Comparison of ENCODE assay signal across 8 cellular contexts in genomic region chr12:96035283-96036236, GRCh38. TPM values are rescaled to one million over a fixed set of nuclear protein-coding genes. Genes with fewer than 3 reads are reported as not detected.
DNase-seq lines count a peak whose midpoint lies in the region; ATAC-seq, FAIRE-seq and TF ChIP-seq lines count a peak whose summit lies in the region.

Gene LTA4H (minus strand): TSS chr12:96035587. CDS start chr12:96035519, 68 bp downstream.

- intact Hi-C loops in Calu3 (cut with micrococcal nuclease; ENCODE audit: unreplicated experiment) = loop anchor here (2.0 kb wide), 1 partner anchor 13 kb away; no protein-coding TSS in a partner anchor

- H3K27ac Mint-ChIP-seq in Calu3 (ENCODE audit: unreplicated experiment) = no peak within 1 kb of the TSS
- no peak within 1 kb of the TSS for H3K27ac Mint-ChIP-seq in activated CD8-positive, alpha-beta memory T cell treated with anti-CD3 and anti-CD28 coated beads, Interleukin-2, amount 10 ng/mL, durations not matched to agents 7 days and 5 days

- FAIRE-seq in endometrium (lab: Jason Lieb, UNC) = peak; percentile 96

- DNase-seq in Calu3 (peak; percentile 98), NT2/D1 (ENCODE audit: low read depth, low spot score) (peak; percentile 99), mesenteric fat pad (ENCODE audit: low spot score) (peak; percentile 97)
- peak; percentile 98 for DNase-seq in activated CD8-positive, alpha-beta memory T cell treated with anti-CD3 and anti-CD28 coated beads, Interleukin-2, amount 10 ng/mL, durations not matched to agents 7 days and 5 days
- peak; percentile 83 for DNase-seq in stimulated activated CD8-positive, alpha-beta memory T cell treated with anti-CD3 and anti-CD28 coated beads, Interleukin-15, amount 100 ng/mL, for 24 hours (ENCODE audit: low read depth)

- no peaks in the 10 kb centered on the region for H3K27me3 Mint-ChIP-seq in Calu3 (ENCODE audit: unreplicated experiment)
- H3K27me3 Mint-ChIP-seq in activated CD8-positive, alpha-beta memory T cell treated with anti-CD3 and anti-CD28 coated beads, Interleukin-2, amount 10 ng/mL, durations not matched to agents 7 days and 5 days = no peaks in the 10 kb centered on the region

- no peaks in the 10 kb centered on the region for H3K9me3 ChIP-seq in HUES48 (ENCODE audit: control insufficient read depth, insufficient read depth, low read length)
- no peaks in the 10 kb centered on the region for H3K9me3 ChIP-seq in NT2/D1 (ENCODE audit: insufficient read depth, low read length)

- no peaks in the 10 kb centered on the region for H3K36me3 Mint-ChIP-seq in Calu3 (ENCODE audit: insufficient read depth, unreplicated experiment)
- no peaks in the 10 kb centered on the region for H3K36me3 Mint-ChIP-seq in activated CD8-positive, alpha-beta memory T cell treated with anti-CD3 and anti-CD28 coated beads, Interleukin-2, amount 10 ng/mL, durations not matched to agents 7 days and 5 days

- H3K27me3 ChIP-seq in HUES48 (ENCODE audit: control insufficient read depth, insufficient read depth, low read length) = no peaks in the 10 kb centered on the region
- no peaks in the 10 kb centered on the region for H3K27me3 ChIP-seq in NT2/D1 (ENCODE audit: insufficient read depth, insufficient read length)

- H3K9ac ChIP-seq in HUES48 (ENCODE audit: low read depth, low read length) = peak within 1 kb of the TSS; percentile 64
- H3K9ac ChIP-seq in NT2/D1 (ENCODE audit: insufficient read length, low read depth) = peak within 1 kb of the TSS; percentile 97

- CTCF ChIA-PET in Calu3 (lab: Charles Lee) = interaction anchor here (0.5 to 2.3 kb wide), 6 partner anchors 9 to 660 kb away, joined by 3 to 9 read pairs (median 4); no protein-coding TSS in a partner anchor
- CTCF ChIA-PET in activated CD8-positive, alpha-beta memory T cell treated with anti-CD3 and anti-CD28 coated beads, Interleukin-2, amount 10 ng/mL, durations not matched to agents 7 days and 5 days (lab: Charles Lee) = interaction anchor here (0.5 to 1.4 kb wide), 11 partner anchors 9 to 882 kb away, joined by 3 to 4 read pairs (median 3); partner anchors contain the start of genes AMDHD1 and CFAP54

- H3K4me3 ChIP-seq in HUES48 (ENCODE audit: low read depth, low read length) (peak within 1 kb of the TSS; percentile 97), NT2/D1 (ENCODE audit: insufficient read length, low read depth) (peak within 1 kb of the TSS; percentile 99)

- peak; percentile 92 for ATAC-seq in GM21423 (IDR thresholded peaks at IDR 0.05; ENCODE audit: unreplicated experiment)
- ATAC-seq in activated CD8-positive, alpha-beta memory T cell treated with anti-CD3 and anti-CD28 coated beads, Interleukin-2, amount 10 ng/mL, durations not matched to agents 7 days and 5 days = peak; percentile 94

- TSS peak; percentile 79 for BruUV-seq in Calu3 (replicated peaks; lab: Mats Ljungman, UMichigan)

- H3K27ac ChIP-seq in HUES48 (ENCODE audit: low read depth, low read length) = peak within 1 kb of the TSS; percentile 79

- TF ChIP-seq CTCF in Calu3 (IDR thresholded peaks at IDR 0.05; ENCODE audit: unreplicated experiment) = no peak

- H3K4me1 ChIP-seq in HUES48 (ENCODE audit: control insufficient read depth, insufficient read depth, low read length) (peaks cover 6% of the 10 kb centered on the region), NT2/D1 (ENCODE audit: insufficient read depth, insufficient read length) (no peaks in the 10 kb centered on the region)

- peaks cover 4% of the 10 kb centered on the region for H3K4me1 Mint-ChIP-seq in Calu3 (ENCODE audit: low read depth, unreplicated experiment)
- peaks cover 8% of the 10 kb centered on the region for H3K4me1 Mint-ChIP-seq in activated CD8-positive, alpha-beta memory T cell treated with anti-CD3 and anti-CD28 coated beads, Interleukin-2, amount 10 ng/mL, durations not matched to agents 7 days and 5 days

- H3K36me3 ChIP-seq in HUES48 (ENCODE audit: control insufficient read depth, insufficient read depth, low read length) (no peaks in the 10 kb centered on the region), NT2/D1 (ENCODE audit: insufficient read depth, insufficient read length, low read length) (peaks cover 3% of the 10 kb centered on the region)

- no peaks in the 10 kb centered on the region for H3K9me3 Mint-ChIP-seq in Calu3 (ENCODE audit: low read depth, unreplicated experiment)
- no peaks in the 10 kb centered on the region for H3K9me3 Mint-ChIP-seq in activated CD8-positive, alpha-beta memory T cell treated with anti-CD3 and anti-CD28 coated beads, Interleukin-2, amount 10 ng/mL, durations not matched to agents 7 days and 5 days (ENCODE audit: low read depth)

- H3K4me3 Mint-ChIP-seq in Calu3 (ENCODE audit: low read depth, unreplicated experiment) = no peak within 1 kb of the TSS
- no peak within 1 kb of the TSS for H3K4me3 Mint-ChIP-seq in activated CD8-positive, alpha-beta memory T cell treated with anti-CD3 and anti-CD28 coated beads, Interleukin-2, amount 10 ng/mL, durations not matched to agents 7 days and 5 days

RNA-seq across cellular contexts. Expression of gene LTA4H, which starts in this region (rescaled TPM):
- 105 and 120 TPM in 2 replicates for total RNA-seq in Calu3 (2022)
- 10 to 100 TPM; 42.4 to 52.9 TPM for total RNA-seq in activated CD8-positive, alpha-beta memory T cell treated with anti-CD3 and anti-CD28 coated beads, Interleukin-2, amount 10 ng/mL, durations not matched to agents 7 days and 5 days
- 47.0 TPM for total RNA-seq in mesenteric fat pad

Comparison
In these comparisons a context has a peak if more than half of its experiments do, and no peak if none do; other contexts are left out.
1. Peak in every context shown above with its lines: DNase-seq, ATAC-seq, H3K4me3 ChIP-seq and H3K27ac ChIP-seq.